In genomic region chr4:139219450-139220055, GRCh38 we compare ENCODE assay signal across 2 cellular contexts.
TF ChIP-seq lines count a peak whose summit lies in the region.

No MANE protein-coding gene starts in this region.

TF ChIP-seq in HEK293, 187 proteins besides CTCF, POLR2A, EP300 and RAD21:
- TF ChIP-seq PRDM10 (tag by site-specific recombination; IDR thresholded peaks at IDR 0.05) (no peak), ZNF366 (tag by site-specific recombination; conservative IDR thresholded peaks at IDR 0.05) (peak; percentile 88)

TF ChIP-seq in K562, 482 proteins besides CTCF, POLR2A, EP300 and RAD21 (continued from another document):
- TF ChIP-seq HOMEZ (CRISPR knock-in tag; IDR thresholded peaks at IDR 0.05), result no peak
